Comparison of ENCODE assay signal across 1 cellular context in the genomic region with DNA sequence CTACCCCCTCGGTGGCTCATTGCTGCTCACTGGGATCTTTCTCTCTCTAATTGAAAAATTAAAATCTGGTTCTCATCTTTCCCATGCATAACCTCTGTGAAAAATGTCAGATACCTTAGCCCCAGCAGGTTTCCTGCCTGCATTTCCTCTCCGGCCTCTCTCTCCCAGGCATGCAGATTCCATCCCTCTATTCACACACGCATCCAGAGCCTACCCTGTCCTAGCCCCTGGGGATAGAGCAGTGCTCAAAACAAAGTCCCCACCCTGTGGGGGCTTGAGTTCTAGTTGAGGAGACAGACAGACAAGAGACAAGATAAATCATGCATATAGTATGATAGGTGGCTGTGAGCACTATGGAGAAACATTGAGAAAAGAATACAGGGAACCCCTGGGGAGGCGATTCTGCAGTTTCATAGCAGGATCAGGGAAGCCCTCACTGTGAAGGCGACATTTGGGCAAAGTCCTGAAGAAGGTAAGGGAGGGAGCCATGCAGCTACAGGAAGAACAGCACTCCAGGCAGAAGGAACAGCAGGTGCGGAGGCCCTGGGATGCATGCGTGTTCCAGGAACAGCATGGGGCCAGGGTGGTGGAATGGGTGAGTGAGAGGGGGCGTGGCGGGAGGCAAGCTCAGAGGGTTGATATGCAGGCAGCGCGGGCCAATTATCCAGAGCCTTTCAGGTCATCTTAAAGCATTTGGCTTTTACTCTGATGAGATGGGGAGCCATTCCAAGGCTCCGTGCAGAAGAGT.
TF ChIP-seq lines count a peak whose summit lies in the region.

No MANE protein-coding gene starts in this region.

TF ChIP-seq in GM23338, 12 proteins besides CTCF, POLR2A, EP300 and RAD21:
- TF ChIP-seq EZH2phosphoT487 (IDR thresholded peaks at IDR 0.05; ENCODE audit: unreplicated experiment): no peak
- no peak for TF ChIP-seq ZNF114 (CRISPR knock-in tag; IDR thresholded peaks at IDR 0.05)
- no peak for TF ChIP-seq EZH2 (IDR thresholded peaks at IDR 0.05; ENCODE audit: low read depth, unreplicated experiment)
- TF ChIP-seq ZNF462 (CRISPR knock-in tag; IDR thresholded peaks at IDR 0.05): no peak
- no peak for TF ChIP-seq STAT1 (IDR thresholded peaks at IDR 0.05; ENCODE audit: unreplicated experiment)
- TF ChIP-seq JUNB (IDR thresholded peaks at IDR 0.05; ENCODE audit: unreplicated experiment): no peak
- no peak for TF ChIP-seq POLR2AphosphoS5 (IDR thresholded peaks at IDR 0.05; ENCODE audit: low read depth)
- no peak for TF ChIP-seq ZNF331 (CRISPR knock-in tag; IDR thresholded peaks at IDR 0.05; ENCODE audit: low read depth)
- TF ChIP-seq, protein P1, sequence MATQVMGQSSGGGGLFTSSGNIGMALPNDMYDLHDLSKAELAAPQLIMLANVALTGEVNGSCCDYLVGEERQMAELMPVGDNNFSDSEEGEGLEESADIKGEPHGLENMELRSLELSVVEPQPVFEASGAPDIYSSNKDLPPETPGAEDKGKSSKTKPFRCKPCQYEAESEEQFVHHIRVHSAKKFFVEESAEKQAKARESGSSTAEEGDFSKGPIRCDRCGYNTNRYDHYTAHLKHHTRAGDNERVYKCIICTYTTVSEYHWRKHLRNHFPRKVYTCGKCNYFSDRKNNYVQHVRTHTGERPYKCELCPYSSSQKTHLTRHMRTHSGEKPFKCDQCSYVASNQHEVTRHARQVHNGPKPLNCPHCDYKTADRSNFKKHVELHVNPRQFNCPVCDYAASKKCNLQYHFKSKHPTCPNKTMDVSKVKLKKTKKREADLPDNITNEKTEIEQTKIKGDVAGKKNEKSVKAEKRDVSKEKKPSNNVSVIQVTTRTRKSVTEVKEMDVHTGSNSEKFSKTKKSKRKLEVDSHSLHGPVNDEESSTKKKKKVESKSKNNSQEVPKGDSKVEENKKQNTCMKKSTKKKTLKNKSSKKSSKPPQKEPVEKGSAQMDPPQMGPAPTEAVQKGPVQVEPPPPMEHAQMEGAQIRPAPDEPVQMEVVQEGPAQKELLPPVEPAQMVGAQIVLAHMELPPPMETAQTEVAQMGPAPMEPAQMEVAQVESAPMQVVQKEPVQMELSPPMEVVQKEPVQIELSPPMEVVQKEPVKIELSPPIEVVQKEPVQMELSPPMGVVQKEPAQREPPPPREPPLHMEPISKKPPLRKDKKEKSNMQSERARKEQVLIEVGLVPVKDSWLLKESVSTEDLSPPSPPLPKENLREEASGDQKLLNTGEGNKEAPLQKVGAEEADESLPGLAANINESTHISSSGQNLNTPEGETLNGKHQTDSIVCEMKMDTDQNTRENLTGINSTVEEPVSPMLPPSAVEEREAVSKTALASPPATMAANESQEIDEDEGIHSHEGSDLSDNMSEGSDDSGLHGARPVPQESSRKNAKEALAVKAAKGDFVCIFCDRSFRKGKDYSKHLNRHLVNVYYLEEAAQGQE (IDR thresholded peaks at IDR 0.05; ENCODE audit: unreplicated experiment): no peak
- no peak for TF ChIP-seq NANOG (IDR thresholded peaks at IDR 0.05; ENCODE audit: borderline replicate concordance)
- TF ChIP-seq CREB1 (CRISPR knock-in tag; IDR thresholded peaks at IDR 0.05; ENCODE audit: low read depth): no peak
- TF ChIP-seq ETS1 (IDR thresholded peaks at IDR 0.05): no peak
